In genomic region chr9:122394265-122395242, GRCh38 we compare ENCODE assay signal across 10 cellular contexts. TPM values are rescaled to one million over a fixed set of nuclear protein-coding genes. Genes with fewer than 3 reads are reported as not detected.
DNase-seq lines count a peak whose midpoint lies in the region; ATAC-seq and TF ChIP-seq lines count a peak whose summit lies in the region.
"Had no signal": no experiment of that assay in that cellular context is flagged by ENCODE, and none has a peak within 500 bp of the region (broad histone marks: within the 10 kb centered on the region; RNA-seq: fewer than 3 reads in every experiment).

No MANE protein-coding gene starts in this region.

- H2BK120ac ChIP-seq in IMR-90 (ENCODE audit: low read depth, low read length) (peak overlapping the region; percentile 83), H9 (ENCODE audit: low read depth, low read length, poor library complexity, severe bottlenecking) (no peak overlapping the region)

- H4K91ac ChIP-seq in IMR-90 (ENCODE audit: insufficient read depth, low read depth, low read length) (peak overlapping the region; percentile 81), H9 (ENCODE audit: insufficient read length, low read depth, low read length) (no peak overlapping the region)

- H4K5ac ChIP-seq in IMR-90 (ENCODE audit: low read depth, low read length) (peak overlapping the region; percentile 50), H9 (ENCODE audit: insufficient read length, low read depth, low read length) (no peak overlapping the region)

- WGBS in IMR-90 (ENCODE audit: extremely low coverage in 2 of 2, insufficient read length in 1 of 2), 2 experiments, result 20% methylated on average over 1 of the region's 9 CpGs; no CpG with 5 or more reads in 1 of the 2 experiments
- WGBS in H9 (ENCODE audit: extremely low coverage, insufficient read length, low lambda C conversion rate), result no CpG with 5 or more reads among the region's 9 CpGs

- peaks cover 14% of the 10 kb centered on the region for H3K4me1 Mint-ChIP-seq in stimulated activated memory B cell treated with anti-CD40 and anti-IgM and Interleukin-4, amounts not matched to agents 10 μg/mL and 1 μg/mL and 100 μg/mL, for 72 hours
- H3K4me1 Mint-ChIP-seq in H9, result peaks cover 5% of the 10 kb centered on the region in 2 experiments

- peak overlapping the region; percentile 87 for H2BK20ac ChIP-seq in IMR-90 (ENCODE audit: low read depth, low read length)
- H2BK20ac ChIP-seq in H9 (ENCODE audit: low read depth, low read length, poor library complexity, severe bottlenecking), result no peak overlapping the region

- peak overlapping the region; percentile 69 for H2AK5ac ChIP-seq in IMR-90 (ENCODE audit: low read depth, low read length)
- no peak overlapping the region for H2AK5ac ChIP-seq in H9 (ENCODE audit: insufficient read length, low read length)

- H4K8ac ChIP-seq in IMR-90 (ENCODE audit: low read depth in 2 of 2, low read length in 2 of 2) (peak overlapping the region; percentile 54 to 68), H9 (replicated peaks; ENCODE audit: insufficient read length, low read depth, low read length) (no peak overlapping the region)

- in situ Hi-C loops in IMR-90 (cut with MboI; ENCODE audit: low sequenced_read_pairs), result no loop called here

- H3K56ac ChIP-seq in IMR-90 (ENCODE audit: extremely low read depth, insufficient read depth, low read length), result peak overlapping the region; percentile 62
- no peak overlapping the region for H3K56ac ChIP-seq in H9 (ENCODE audit: insufficient read length, low read depth, low read length)

- intact Hi-C loops in IMR-90 (cut with micrococcal nuclease), result loop anchor here (1.0 kb wide), 1 partner anchor 44 kb away; no protein-coding TSS in a partner anchor

- TF ChIP-seq CTCF in IMR-90 (conservative IDR thresholded peaks at IDR 0.05; ENCODE audit: low read depth, low read length) (no peak), coronary artery (IDR thresholded peaks at IDR 0.05) (no peak), H9 (conservative IDR thresholded peaks at IDR 0.05) (no peak)

- no peak overlapping the region for H3K4me3 ChIP-seq in IMR-90 (ENCODE audit: insufficient read depth, low read depth, low read length)
- H3K4me3 ChIP-seq in coronary artery, result no peak overlapping the region

- no peaks in the 10 kb centered on the region for H3K36me3 Mint-ChIP-seq in stimulated activated memory B cell treated with anti-CD40 and anti-IgM and Interleukin-4, amounts not matched to agents 10 μg/mL and 1 μg/mL and 100 μg/mL, for 72 hours
- no peaks in the 10 kb centered on the region for H3K36me3 Mint-ChIP-seq in H9 (ENCODE audit: insufficient read depth in 1 of 3, low read depth in 3 of 3)

- H2BK15ac ChIP-seq in IMR-90 (ENCODE audit: low read depth, low read length) (peak overlapping the region; percentile 71), H9 (ENCODE audit: low read depth, low read length) (no peak overlapping the region)

- no peaks in the 10 kb centered on the region for H3K23me2 ChIP-seq in H9 (ENCODE audit: insufficient read length, low read depth, low read length, poor library complexity, severe bottlenecking)

- H2AFZ ChIP-seq in IMR-90 (replicated peaks; ENCODE audit: low read length, poor library complexity) (peak overlapping the region; percentile 81), H9 (ENCODE audit: low read length) (no peak overlapping the region)

- H3K9me3 Mint-ChIP-seq in stimulated activated memory B cell treated with anti-CD40 and anti-IgM and Interleukin-4, amounts not matched to agents 10 μg/mL and 1 μg/mL and 100 μg/mL, for 72 hours, result peaks cover 3% of the 10 kb centered on the region
- peaks cover 0 to 6% of the 10 kb centered on the region in 2 experiments; a peak in 2 of 5 replicates for H3K9me3 Mint-ChIP-seq in H9

- H3K4me1 ChIP-seq in IMR-90 (ENCODE audit: control insufficient read depth, insufficient read depth, low read length) (peaks cover 19% of the 10 kb centered on the region), H9 (ENCODE audit: insufficient read depth, low read length) (peaks cover 1% of the 10 kb centered on the region; the same call in 1 of the 2 replicates)

- no peaks in the 10 kb centered on the region for H3K27me3 Mint-ChIP-seq in stimulated activated memory B cell treated with anti-CD40 and anti-IgM and Interleukin-4, amounts not matched to agents 10 μg/mL and 1 μg/mL and 100 μg/mL, for 72 hours
- peaks cover 2% of the 10 kb centered on the region for H3K27me3 Mint-ChIP-seq in H9 (ENCODE audit: low read depth)

- H2BK12ac ChIP-seq in H9 (ENCODE audit: insufficient read length, low read depth, low read length), result no peak overlapping the region

- peak overlapping the region; percentile 34 for H3K27ac Mint-ChIP-seq in stimulated activated memory B cell treated with anti-CD40 and anti-IgM and Interleukin-4, amounts not matched to agents 10 μg/mL and 1 μg/mL and 100 μg/mL, for 72 hours
- H3K27ac Mint-ChIP-seq in H9, result no peak overlapping the region

- H4K20me1 ChIP-seq in IMR-90 (ENCODE audit: insufficient read depth, low read length) (no peaks in the 10 kb centered on the region), H9 (ENCODE audit: control insufficient read depth, insufficient read depth, insufficient read length) (no peaks in the 10 kb centered on the region)

- H3K14ac ChIP-seq in IMR-90 (replicated peaks; ENCODE audit: low read depth, low read length) (peak overlapping the region; percentile 80), H9 (ENCODE audit: insufficient read depth, low read length) (no peak overlapping the region)

- peaks cover 38% of the 10 kb centered on the region for H3K36me3 ChIP-seq in IMR-90 (ENCODE audit: control insufficient read depth, insufficient read depth, low read length)

- CTCF ChIA-PET in IMR-90 (lab: Yijun Ruan, JAX), result interaction anchor here (0.9 to 1.1 kb wide), 2 partner anchors 10 to 12 kb away, joined by 3 read pairs; no protein-coding TSS in a partner anchor

- peak; percentile 95 for DNase-seq in IMR-90
- no peak for DNase-seq in coronary artery (ENCODE audit: low spot score)
- DNase-seq in iPS-NIHi7 (ENCODE audit: extremely low spot score), result peak; percentile 10
- no peak for DNase-seq in activated CD4-positive, alpha-beta T cell treated with anti-CD3 and anti-CD28 coated beads for 48 hours
- no peak for DNase-seq in H9
- DNase-seq in NCI-H187 treated with DMSO at 0.1 percent for 48 hours (lab: John Stamatoyannopoulos, UW), result no peak
- DNase-seq: NCI-H1105 had no signal

- TF ChIP-seq POLR2A in IMR-90 (IDR thresholded peaks at IDR 0.05; ENCODE audit: low read depth, low read length), result no peak; the same call in 1 of the 2 replicates

- no peak for TF ChIP-seq RAD21 in IMR-90 (IDR thresholded peaks at IDR 0.05; ENCODE audit: low read length)

- H3K9ac ChIP-seq in IMR-90 (ENCODE audit: low read depth, low read length), result peak overlapping the region; percentile 35
- H3K9ac ChIP-seq in H9 (ENCODE audit: extremely low read depth, insufficient read length, low read length), result no peak overlapping the region

- H2BK5ac ChIP-seq in IMR-90 (ENCODE audit: low read depth, low read length, poor library complexity, severe bottlenecking) (peak overlapping the region; percentile 84), H9 (ENCODE audit: insufficient read length, low read length) (no peak overlapping the region)

- peaks cover 3 to 4% of the 10 kb centered on the region in 2 experiments; a peak in 3 of 4 replicates for H3K79me1 ChIP-seq in IMR-90 (ENCODE audit: low read depth in 1 of 2, low read length in 2 of 2)
- H3K79me1 ChIP-seq in H9 (ENCODE audit: insufficient read depth, low read depth, low read length, poor library complexity, severe bottlenecking), result no peaks in the 10 kb centered on the region

- H3K18ac ChIP-seq in IMR-90 (ENCODE audit: low read depth, low read length), result peak overlapping the region; percentile 63
- no peak overlapping the region for H3K18ac ChIP-seq in H9 (ENCODE audit: insufficient read length, low read depth, low read length)

- H3K9me3 ChIP-seq in IMR-90 (ENCODE audit: control insufficient read depth, insufficient read depth, low read length), result no peaks in the 10 kb centered on the region
- no peaks in the 10 kb centered on the region for H3K9me3 ChIP-seq in H9 (ENCODE audit: control insufficient read depth, low read depth, low read length)

- no peaks in the 10 kb centered on the region for H3K79me2 ChIP-seq in H9 (ENCODE audit: insufficient read depth, low read length)

- H3K27ac ChIP-seq in IMR-90 (ENCODE audit: insufficient read depth, low read length), result peak overlapping the region; percentile 84
- H3K27ac ChIP-seq in coronary artery, result peak overlapping the region; percentile 20 to 55
- no peak overlapping the region for H3K27ac ChIP-seq in H9 (ENCODE audit: insufficient read length, low read depth, low read length)

- H3K23ac ChIP-seq in IMR-90 (ENCODE audit: low read depth, low read length) (peak overlapping the region; percentile 84), H9 (ENCODE audit: insufficient read length, low read depth, low read length) (no peak overlapping the region)

- POLR2A ChIA-PET in IMR-90 (lab: Charles Lee; ENCODE audit: unreplicated experiment), result interaction anchor here (1.0 kb wide), 1 partner anchor 24 kb away, joined by 9 read pairs; the partner anchor contains the start of gene PTGS1

- ATAC-seq in IMR-90 (ENCODE audit: low read depth), result peak; percentile 87
- no peak for ATAC-seq in stimulated activated memory B cell treated with anti-CD40 and anti-IgM and Interleukin-4, amounts not matched to agents 10 μg/mL and 1 μg/mL and 100 μg/mL, for 72 hours
- ATAC-seq in HG02973 (IDR thresholded peaks at IDR 0.05; ENCODE audit: unreplicated experiment), result no peak
- ATAC-seq: Panc1 had no signal

- H3K27me3 ChIP-seq in IMR-90 (ENCODE audit: control insufficient read depth, insufficient read depth, low read length) (no peaks in the 10 kb centered on the region), H9 (ENCODE audit: insufficient read depth, low read length) (no peaks in the 10 kb centered on the region)

- H3T11ph ChIP-seq in H9 (ENCODE audit: low read length), result no peak overlapping the region

- BruUV-seq in IMR-90 (replicated peaks; lab: Mats Ljungman, UMichigan), result no TSS peak

- H3K4ac ChIP-seq in IMR-90 (ENCODE audit: low read depth, low read length) (peak overlapping the region; percentile 81), H9 (ENCODE audit: low read depth, low read length) (no peak overlapping the region)

- peak overlapping the region; percentile 28; the same call in 1 of the 2 replicates for H3K4me2 ChIP-seq in IMR-90 (ENCODE audit: low read depth, low read length)
- no peak overlapping the region for H3K4me2 ChIP-seq in H9 (ENCODE audit: insufficient read depth, insufficient read length, low read length)

- no peak overlapping the region for H3K4me3 Mint-ChIP-seq in stimulated activated memory B cell treated with anti-CD40 and anti-IgM and Interleukin-4, amounts not matched to agents 10 μg/mL and 1 μg/mL and 100 μg/mL, for 72 hours
- H3K4me3 Mint-ChIP-seq in H9, result no peak overlapping the region

- dilution Hi-C loops in IMR-90 (cut with HindIII; ENCODE audit: low sequenced_read_pairs, unreplicated experiment), result no loop called here

- peaks cover 20% of the 10 kb centered on the region for H3K9me1 ChIP-seq in IMR-90 (ENCODE audit: insufficient read depth, low read length)

- peak overlapping the region; percentile 20 for H2AK9ac ChIP-seq in IMR-90 (replicated peaks; ENCODE audit: low read depth, low read length, poor library complexity)

RNA-seq across cellular contexts. Expression of gene PTGS1, which starts 23.7 kb away (rescaled TPM):
- 21.1 and 24.7 TPM in 2 replicates for total RNA-seq in IMR-90 (2012; rRNA removed)
- polyA plus RNA-seq in IMR-90 (2012; rRNA removed), result 33.9 and 38.3 TPM in 2 replicates
- 32.1 and 51.8 TPM in 2 replicates for polyA plus RNA-seq in IMR-90 (2012; cell fraction: cytosol; rRNA removed)
- 40.2 and 55.2 TPM in 2 replicates for polyA plus RNA-seq in IMR-90 (2012; cell fraction: nucleus; rRNA removed; ENCODE audit: low replicate concordance)
- 1.0 and 1.3 TPM in 2 replicates for total RNA-seq in H9 (2021)

Comparison
In these comparisons a context has a peak if more than half of its experiments do, and no peak if none do; other contexts are left out.
1. DNase-seq: peak in IMR-90 (single experiment) and iPS-NIHi7 (single experiment); none in coronary artery (single experiment), activated CD4-positive, alpha-beta T cell treated with anti-CD3 and anti-CD28 coated beads for 48 hours (single experiment), H9 (single experiment) and NCI-H187 treated with DMSO at 0.1 percent for 48 hours (single experiment).